In genomic region chr16:11078812-11079459, GRCh38 we compare ENCODE assay signal across 10 cellular contexts.
DNase-seq lines count a peak whose midpoint lies in the region; ATAC-seq and TF ChIP-seq lines count a peak whose summit lies in the region.
"Had no signal": no experiment of that assay in that cellular context is flagged by ENCODE, and none has a peak within 500 bp of the region (broad histone marks: within the 10 kb centered on the region; RNA-seq: fewer than 3 reads in every experiment).

No MANE protein-coding gene starts in this region.

- H2BK12ac ChIP-seq in H9 (ENCODE audit: insufficient read length, low read depth, low read length) = no peak overlapping the region

- H4K91ac ChIP-seq in H9 (ENCODE audit: insufficient read length, low read depth, low read length) = no peak overlapping the region

- in situ Hi-C loops in G401 (cut with HindIII; ENCODE audit: low sequenced_read_pairs) = no loop called here

- no peaks in the 10 kb centered on the region for H3K9me3 Mint-ChIP-seq in H9
- no peaks in the 10 kb centered on the region for H3K9me3 Mint-ChIP-seq in activated naive CD8-positive, alpha-beta T cell (ENCODE audit: low read depth)
- H3K9me3 Mint-ChIP-seq in stimulated activated naive B cell treated with anti-CD40 and anti-IgM and Interleukin-4, amounts not matched to agents 10 μg/mL and 1 μg/mL and 100 μg/mL, for 72 hours = no peaks in the 10 kb centered on the region
- H3K9me3 Mint-ChIP-seq: neural crest cell had no signal

- WGBS in H9 (ENCODE audit: extremely low coverage, insufficient read length, low lambda C conversion rate) = no CpG with 5 or more reads among the region's 5 CpGs

- H3K9me3 ChIP-seq in H9 (ENCODE audit: control insufficient read depth, low read depth, low read length) = no peaks in the 10 kb centered on the region

- no peak overlapping the region for H2BK120ac ChIP-seq in H9 (ENCODE audit: low read depth, low read length, poor library complexity, severe bottlenecking)

- no peak overlapping the region for H4K5ac ChIP-seq in H9 (ENCODE audit: insufficient read length, low read depth, low read length)

- H3K18ac ChIP-seq in H9 (ENCODE audit: insufficient read length, low read depth, low read length) = no peak overlapping the region

- H3K4ac ChIP-seq in H9 (ENCODE audit: low read depth, low read length) = no peak overlapping the region

- H3K27ac ChIP-seq in H9 (ENCODE audit: insufficient read length, low read depth, low read length) = no peak overlapping the region

- no peak overlapping the region for H4K8ac ChIP-seq in H9 (replicated peaks; ENCODE audit: insufficient read length, low read depth, low read length)

- no peaks in the 10 kb centered on the region for H3K23me2 ChIP-seq in H9 (ENCODE audit: insufficient read length, low read depth, low read length, poor library complexity, severe bottlenecking)

- peaks cover 8 to 12% of the 10 kb centered on the region in 2 experiments; a peak in 2 of 4 replicates for H3K4me1 Mint-ChIP-seq in H9
- H3K4me1 Mint-ChIP-seq in activated naive CD8-positive, alpha-beta T cell (ENCODE audit: low read depth) = peaks cover 67% of the 10 kb centered on the region
- peaks cover 77 to 100% of the 10 kb centered on the region in 2 donors for H3K4me1 Mint-ChIP-seq in stimulated activated naive B cell treated with anti-CD40 and anti-IgM and Interleukin-4, amounts not matched to agents 10 μg/mL and 1 μg/mL and 100 μg/mL, for 72 hours

- no peak for DNase-seq in H9
- DNase-seq in hepatic stellate cell (ENCODE audit: low spot score) = peak; percentile 80
- DNase-seq in stimulated activated naive B cell treated with anti-CD40 and anti-IgM and Interleukin-4, amounts not matched to agents 10 μg/mL and 1 μg/mL and 100 μg/mL, for 72 hours = no peak
- DNase-seq in iPS-NIHi7 (ENCODE audit: extremely low spot score) = no peak
- DNase-seq in cerebellar nuclear complex (lab: John Stamatoyannopoulos, UW) = no peak
- no peak for DNase-seq in G401 (ENCODE audit: low spot score)
- DNase-seq: NCI-H2029 treated with DMSO at 0.1 percent for 48 hours had no signal

- no peak overlapping the region; the same call in 1 of the 2 replicates for H3K14ac ChIP-seq in H9 (ENCODE audit: insufficient read depth, low read length)

- H3K56ac ChIP-seq in H9 (ENCODE audit: insufficient read length, low read depth, low read length) = no peak overlapping the region

- no peak overlapping the region for H2AK5ac ChIP-seq in H9 (ENCODE audit: insufficient read length, low read length)

- no peak for TF ChIP-seq CTCF in H9 (conservative IDR thresholded peaks at IDR 0.05)

- H4K20me1 ChIP-seq in H9 (ENCODE audit: control insufficient read depth, insufficient read depth, insufficient read length) = no peaks in the 10 kb centered on the region

- no peak overlapping the region for H2BK5ac ChIP-seq in H9 (ENCODE audit: insufficient read length, low read length)

- H3K27me3 ChIP-seq in H9 (ENCODE audit: insufficient read depth, low read length) = no peaks in the 10 kb centered on the region

- no peak for ATAC-seq in stimulated activated naive B cell treated with anti-CD40 and anti-IgM and Interleukin-4, amounts not matched to agents 10 μg/mL and 1 μg/mL and 100 μg/mL, for 72 hours (replicated peaks)
- no peak for ATAC-seq in GM21529 (IDR thresholded peaks at IDR 0.05; ENCODE audit: unreplicated experiment)

- H3K4me1 ChIP-seq in H9 (ENCODE audit: insufficient read depth, low read length) = no peaks in the 10 kb centered on the region; the same call in 1 of the 2 replicates

- no peak overlapping the region for H2AFZ ChIP-seq in H9 (ENCODE audit: low read length)

- H3K4me3 Mint-ChIP-seq in H9 = no peak overlapping the region
- H3K4me3 Mint-ChIP-seq in activated naive CD8-positive, alpha-beta T cell = peak overlapping the region; percentile 70
- H3K4me3 Mint-ChIP-seq in stimulated activated naive B cell treated with anti-CD40 and anti-IgM and Interleukin-4, amounts not matched to agents 10 μg/mL and 1 μg/mL and 100 μg/mL, for 72 hours = peak overlapping the region; percentile 66 to 72
- H3K4me3 Mint-ChIP-seq: neural crest cell had no signal

- no peak overlapping the region for H2BK15ac ChIP-seq in H9 (ENCODE audit: low read depth, low read length)

- H2BK20ac ChIP-seq in H9 (ENCODE audit: low read depth, low read length, poor library complexity, severe bottlenecking) = no peak overlapping the region

- no peak overlapping the region for H3K9ac ChIP-seq in H9 (ENCODE audit: extremely low read depth, insufficient read length, low read length)

- H3K4me2 ChIP-seq in H9 (ENCODE audit: insufficient read depth, insufficient read length, low read length) = no peak overlapping the region

- no peaks in the 10 kb centered on the region for H3K79me2 ChIP-seq in H9 (ENCODE audit: insufficient read depth, low read length)

- no peaks in the 10 kb centered on the region for H3K27me3 Mint-ChIP-seq in H9 (ENCODE audit: low read depth)
- no peaks in the 10 kb centered on the region for H3K27me3 Mint-ChIP-seq in activated naive CD8-positive, alpha-beta T cell
- no peaks in the 10 kb centered on the region for H3K27me3 Mint-ChIP-seq in stimulated activated naive B cell treated with anti-CD40 and anti-IgM and Interleukin-4, amounts not matched to agents 10 μg/mL and 1 μg/mL and 100 μg/mL, for 72 hours

- H3K23ac ChIP-seq in H9 (ENCODE audit: insufficient read length, low read depth, low read length) = no peak overlapping the region

- no peak overlapping the region for H3T11ph ChIP-seq in H9 (ENCODE audit: low read length)

- H3K79me1 ChIP-seq in H9 (ENCODE audit: insufficient read depth, low read depth, low read length, poor library complexity, severe bottlenecking) = no peaks in the 10 kb centered on the region

- H3K36me3 Mint-ChIP-seq in H9 (ENCODE audit: insufficient read depth in 1 of 3, low read depth in 3 of 3) = no peaks in the 10 kb centered on the region; a peak in 1 of 7 replicates
- H3K36me3 Mint-ChIP-seq in activated naive CD8-positive, alpha-beta T cell = peaks cover 2% of the 10 kb centered on the region
- H3K36me3 Mint-ChIP-seq in stimulated activated naive B cell treated with anti-CD40 and anti-IgM and Interleukin-4, amounts not matched to agents 10 μg/mL and 1 μg/mL and 100 μg/mL, for 72 hours = peaks cover 70 to 83% of the 10 kb centered on the region in 2 donors

- peak overlapping the region in 2 of 3 experiments; percentile 41 to 65; a peak in 3 of 7 replicates for H3K27ac Mint-ChIP-seq in H9
- peak overlapping the region; percentile 89 for H3K27ac Mint-ChIP-seq in activated naive CD8-positive, alpha-beta T cell
- peak overlapping the region; percentile 98 for H3K27ac Mint-ChIP-seq in stimulated activated naive B cell treated with anti-CD40 and anti-IgM and Interleukin-4, amounts not matched to agents 10 μg/mL and 1 μg/mL and 100 μg/mL, for 72 hours

Comparison
In these comparisons a context has a peak if more than half of its experiments do, and no peak if none do; other contexts are left out.
1. H3K4me3 Mint-ChIP-seq: peak in activated naive CD8-positive, alpha-beta T cell (single experiment) and stimulated activated naive B cell treated with anti-CD40 and anti-IgM and Interleukin-4, amounts not matched to agents 10 μg/mL and 1 μg/mL and 100 μg/mL, for 72 hours (2 of 2); none in H9 (0 of 2).
2. Peak in every context shown above with its lines, with median percentiles within 50 percentile points of each other: H3K27ac Mint-ChIP-seq.